ENCODE assay signal across 23 cellular contexts in the genomic region with DNA sequence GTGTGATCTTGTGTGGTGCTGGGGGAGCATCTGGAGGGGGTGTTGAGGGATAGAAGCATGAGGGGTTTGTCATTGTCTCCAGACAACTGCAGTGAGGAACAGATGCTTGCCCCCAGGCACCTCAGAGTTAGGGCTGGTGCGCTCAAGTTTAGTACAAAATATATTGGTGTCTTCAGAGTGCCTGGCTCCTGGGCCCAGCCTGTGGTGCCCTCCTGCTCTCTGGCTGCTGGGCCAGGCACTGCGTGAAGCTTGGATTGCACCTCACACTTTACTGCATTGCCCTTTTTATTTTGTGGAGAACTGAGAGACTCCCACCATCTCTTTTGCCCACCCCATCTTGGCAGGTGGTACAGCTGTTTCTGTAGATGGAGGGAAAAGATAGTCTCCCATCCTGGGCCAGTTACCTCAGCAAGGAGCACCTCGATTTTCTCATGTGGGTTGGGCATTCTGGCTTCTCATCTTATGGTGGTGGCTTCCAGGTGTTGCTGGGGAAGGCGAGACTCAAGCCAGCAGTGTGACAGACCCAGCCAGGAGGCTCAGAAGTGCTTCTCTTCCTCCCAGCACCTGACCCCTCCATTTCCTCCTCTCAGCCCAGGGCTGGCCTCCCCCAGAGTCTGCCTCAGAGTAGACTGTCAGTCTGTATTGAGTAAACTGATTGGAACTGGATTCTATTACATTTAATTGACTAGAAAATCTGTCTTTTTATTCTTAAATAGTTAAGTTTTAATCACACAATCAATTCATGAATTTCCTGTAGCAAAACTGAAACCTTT.
DNase-seq lines count a peak whose midpoint lies in the region; ATAC-seq, FAIRE-seq and TF ChIP-seq lines count a peak whose summit lies in the region.
"Had no signal": no experiment of that assay in that cellular context is flagged by ENCODE, and none has a peak within 500 bp of the region (broad histone marks: within the 10 kb centered on the region; RNA-seq: fewer than 3 reads in every experiment).

No MANE protein-coding gene starts in this region.

- no peak for TF ChIP-seq CTCF in SK-N-SH (IDR thresholded peaks at IDR 0.05)
- peak in 1 of 3 experiments; percentile 8; a peak in 2 of 4 replicates for TF ChIP-seq CTCF in H1 (IDR thresholded peaks at IDR 0.05; ENCODE audit: control extremely low read depth in 1 of 3, insufficient read depth in 1 of 3, low read depth in 1 of 3, low read length in 3 of 3)

- H2BK120ac ChIP-seq in H1 (replicated peaks; ENCODE audit: low read depth, low read length): no peak overlapping the region

- TF ChIP-seq POLR2A in H1 (IDR thresholded peaks at IDR 0.05; ENCODE audit: control extremely low read depth in 1 of 2, low read depth in 2 of 2, low read length in 2 of 2): no peak

- POLR2A ChIA-PET in SK-N-SH (lab: Yijun Ruan, JAX): no interaction called here
- POLR2A ChIA-PET in H1 (lab: Charles Lee; ENCODE audit: partially characterized antibody): no interaction called here

- FAIRE-seq in H1 (lab: Jason Lieb, UNC): no peak
- FAIRE-seq: A204.1, RCC 7860 had no signal

- no peak overlapping the region for H3K56ac ChIP-seq in H1 (replicated peaks; ENCODE audit: insufficient read length, low read depth, low read length)

- no peaks in the 10 kb centered on the region; the same call in 1 of the 2 replicates for H3K79me1 ChIP-seq in H1 (ENCODE audit: low read depth, low read length)

- DNase-seq in SK-N-SH: peak; percentile 55
- no peak for DNase-seq in stimulated activated naive CD8-positive, alpha-beta T cell treated with anti-CD3 and anti-CD28 coated beads, Interleukin-15, Interleukin-2, amounts not matched to agents 100 U/mL and 50 U/mL, for 24 hours
- peak in 1 of 2 experiments; percentile 29 for DNase-seq in H1 (ENCODE audit: low read depth in 1 of 2, low spot score in 2 of 2)
- DNase-seq in ureter (ENCODE audit: low spot score): peak; percentile 32
- no peak for DNase-seq in cerebellum (ENCODE audit: low spot score)
- DNase-seq in stimulated activated CD4-positive, alpha-beta T cell treated with anti-CD3 and anti-CD28 coated beads, Interleukin-2, amount 100 ng/mL, for 48 hours: no peak
- DNase-seq: amygdala; C1 segment of cervical spinal cord; central memory CD4-positive, alpha-beta T cell; DMS53; heart right ventricle; KBM-7; lower lobe of right lung; NCI-H1092; NCI-H526 treated with DMSO at 0.1 percent for 48 hours; stimulated activated CD4-positive, alpha-beta T cell treated with anti-CD3 and anti-CD28 coated beads, Interleukin-12 subunit alpha, Interleukin-12 subunit beta, amount 100 ng/mL, for 4 hours; stimulated activated naive CD4-positive, alpha-beta T cell had no signal

- WGBS in SK-N-SH (ENCODE audit: low lambda C conversion rate): 68% methylated on average over 2 of the region's 4 CpGs
- 89% methylated on average over 4 of the region's 4 CpGs; no CpG with 5 or more reads in 1 of the 2 experiments for WGBS in H1 (ENCODE audit: extremely low coverage in 1 of 2, insufficient coverage in 1 of 2, insufficient read length in 1 of 2, insufficient replicate concordance in 2 of 2, low coverage in 1 of 2, low lambda C conversion rate in 2 of 2, missing lambda C conversion rate in 1 of 2), 2 experiments

- H3K18ac ChIP-seq in H1 (ENCODE audit: extremely low read depth, low read length): no peak overlapping the region

- H4K8ac ChIP-seq in H1 (ENCODE audit: extremely low read depth, insufficient read depth, low read length): peak overlapping the region; percentile 12; the same call in 1 of the 2 replicates

- no peak overlapping the region for H4K91ac ChIP-seq in H1 (replicated peaks; ENCODE audit: insufficient read length, low read length)

- no peak overlapping the region for H3K4me3 Mint-ChIP-seq in stimulated activated naive CD8-positive, alpha-beta T cell treated with anti-CD3 and anti-CD28 coated beads, Interleukin-15, Interleukin-2, amounts not matched to agents 100 ng/mL and 50 ng/mL, for 24 hours

- H3K36me3 ChIP-seq in SK-N-SH (replicated peaks in 1 of 2; ENCODE audit: control insufficient read depth in 1 of 2, insufficient read depth in 2 of 2, low read length in 1 of 2) (no peaks in the 10 kb centered on the region), H1 (ENCODE audit: control insufficient read depth in 2 of 4, insufficient read depth in 4 of 4, low read length in 3 of 4) (no peaks in the 10 kb centered on the region)
- H3K36me3 ChIP-seq: heart right ventricle, lower lobe of right lung had no signal

- H3K4me1 Mint-ChIP-seq in stimulated activated naive CD8-positive, alpha-beta T cell treated with anti-CD3 and anti-CD28 coated beads, Interleukin-15, Interleukin-2, amounts not matched to agents 100 ng/mL and 50 ng/mL, for 24 hours (ENCODE audit: low read depth): peaks cover 7% of the 10 kb centered on the region

- no peak overlapping the region for H3K23ac ChIP-seq in H1 (ENCODE audit: insufficient read length)

- no peak overlapping the region for H2BK15ac ChIP-seq in H1 (ENCODE audit: low read length)

- TF ChIP-seq RAD21 in SK-N-SH (IDR thresholded peaks at IDR 0.05; ENCODE audit: low read length): peak; percentile 56
- TF ChIP-seq RAD21 in H1 (IDR thresholded peaks at IDR 0.05 in 1 of 2, conservative IDR thresholded peaks at IDR 0.05 in 1 of 2; ENCODE audit: low read depth in 2 of 2, low read length in 2 of 2): peak in 1 of 2 experiments; percentile 28; a peak in 2 of 4 replicates

- no peaks in the 10 kb centered on the region for H3K27me3 ChIP-seq in SK-N-SH (ENCODE audit: insufficient read depth)
- no peaks in the 10 kb centered on the region for H3K27me3 ChIP-seq in H1 (replicated peaks in 1 of 4; ENCODE audit: control insufficient read depth in 3 of 4, extremely low read depth in 1 of 4, insufficient read depth in 3 of 4, low read length in 3 of 4)
- H3K27me3 ChIP-seq: heart right ventricle had no signal

- H3K4me2 ChIP-seq in SK-N-SH: no peak overlapping the region
- H3K4me2 ChIP-seq in H1 (ENCODE audit: insufficient read depth in 1 of 2, low read depth in 2 of 2, low read length in 2 of 2): no peak overlapping the region

- CTCF ChIA-PET in SK-N-SH (lab: Yijun Ruan, JAX): interaction anchor here (0.6 to 1.9 kb wide), 4 partner anchors 23 to 209 kb away, joined by 3 to 4 read pairs (median 4); no protein-coding TSS in a partner anchor
- CTCF ChIA-PET in H1 (lab: Charles Lee; ENCODE audit: partially characterized antibody): interaction anchor here (1.2 to 7.1 kb wide), 4 partner anchors 9 to 136 kb away, joined by 3 to 63 read pairs (median 8); no protein-coding TSS in a partner anchor

- H3K27me3 Mint-ChIP-seq in stimulated activated naive CD8-positive, alpha-beta T cell treated with anti-CD3 and anti-CD28 coated beads, Interleukin-15, Interleukin-2, amounts not matched to agents 100 ng/mL and 50 ng/mL, for 24 hours: no peaks in the 10 kb centered on the region

- H3K36me3 Mint-ChIP-seq in stimulated activated naive CD8-positive, alpha-beta T cell treated with anti-CD3 and anti-CD28 coated beads, Interleukin-15, Interleukin-2, amounts not matched to agents 100 ng/mL and 50 ng/mL, for 24 hours (ENCODE audit: low read depth): peaks cover 4% of the 10 kb centered on the region

- H2BK5ac ChIP-seq in H1 (ENCODE audit: low read depth, low read length): no peak overlapping the region

- H3K14ac ChIP-seq in H1 (ENCODE audit: insufficient read length): no peak overlapping the region

- no peak overlapping the region for H3K9ac ChIP-seq in SK-N-SH
- H3K9ac ChIP-seq in H1 (replicated peaks in 1 of 4; ENCODE audit: extremely low read depth in 1 of 4, low read depth in 3 of 4, low read length in 3 of 4): no peak overlapping the region

- no peak overlapping the region for H3K4me3 ChIP-seq in SK-N-SH (ENCODE audit: low read depth in 2 of 2, low read length in 1 of 2)
- no peak overlapping the region for H3K4me3 ChIP-seq in H1 (ENCODE audit: extremely low read depth in 1 of 4, insufficient read depth in 2 of 4, low read depth in 3 of 4, low read length in 4 of 4)
- H3K4me3 ChIP-seq: heart right ventricle, lower lobe of right lung, psoas muscle, SK-N-MC had no signal

- H3K9me3 Mint-ChIP-seq in stimulated activated naive CD8-positive, alpha-beta T cell treated with anti-CD3 and anti-CD28 coated beads, Interleukin-15, Interleukin-2, amounts not matched to agents 100 ng/mL and 50 ng/mL, for 24 hours: no peaks in the 10 kb centered on the region

- H2AFZ ChIP-seq in SK-N-SH (ENCODE audit: low read depth) (no peak overlapping the region), H1 (ENCODE audit: low read length) (no peak overlapping the region)

- ATAC-seq in SK-N-SH treated with all-trans-retinoic acid at 6 μM for 48 hours: no peak
- no peak for ATAC-seq in stimulated activated naive CD8-positive, alpha-beta T cell treated with anti-CD3 and anti-CD28 coated beads, Interleukin-15, Interleukin-2, amounts not matched to agents 100 U/mL and 50 U/mL, for 24 hours
- ATAC-seq: heart right ventricle, lower lobe of right lung, psoas muscle had no signal

- H3K79me2 ChIP-seq in SK-N-SH (ENCODE audit: insufficient read depth) (no peaks in the 10 kb centered on the region), H1 (ENCODE audit: control insufficient read depth in 1 of 2, insufficient read depth in 2 of 2, low read length in 2 of 2) (no peaks in the 10 kb centered on the region)

- H4K5ac ChIP-seq in H1 (ENCODE audit: insufficient read length, low read depth, low read length): no peak overlapping the region

- no peak overlapping the region for H2BK12ac ChIP-seq in H1 (ENCODE audit: low read depth, low read length)

- no peak overlapping the region for H3K4ac ChIP-seq in H1 (replicated peaks; ENCODE audit: insufficient read length, low read depth, low read length)

- H4K20me1 ChIP-seq in SK-N-SH (ENCODE audit: insufficient read depth): no peaks in the 10 kb centered on the region
- H4K20me1 ChIP-seq in H1 (replicated peaks in 1 of 2; ENCODE audit: control insufficient read depth in 1 of 2, insufficient read depth in 2 of 2, low read length in 2 of 2): peaks cover 0 to 3% of the 10 kb centered on the region in 2 experiments

- no peak overlapping the region for H2BK20ac ChIP-seq in H1 (ENCODE audit: low read length)

- no peaks in the 10 kb centered on the region for H3K9me2 ChIP-seq in SK-N-SH

- no peak for TF ChIP-seq EP300 in SK-N-SH (IDR thresholded peaks at IDR 0.05; ENCODE audit: borderline replicate concordance in 1 of 2, low read depth in 1 of 2, low read length in 1 of 2)
- no peak for TF ChIP-seq EP300 in H1 (IDR thresholded peaks at IDR 0.05; ENCODE audit: borderline replicate concordance in 1 of 2, low read depth in 2 of 2, low read length in 2 of 2)

- H3K9me3 ChIP-seq in SK-N-SH (no peaks in the 10 kb centered on the region), H1 (ENCODE audit: insufficient read depth in 2 of 2, low read depth in 1 of 2, low read length in 1 of 2) (no peaks in the 10 kb centered on the region)
- H3K9me3 ChIP-seq: heart right ventricle, lower lobe of right lung, psoas muscle had no signal

- H3F3A ChIP-seq in SK-N-SH (replicated peaks; ENCODE audit: insufficient read depth): no peaks in the 10 kb centered on the region

- H2AK5ac ChIP-seq in H1 (ENCODE audit: low read depth, low read length): no peak overlapping the region

- peak overlapping the region; percentile 38 for H3K27ac Mint-ChIP-seq in stimulated activated naive CD8-positive, alpha-beta T cell treated with anti-CD3 and anti-CD28 coated beads, Interleukin-15, Interleukin-2, amounts not matched to agents 100 ng/mL and 50 ng/mL, for 24 hours

- H3K4me1 ChIP-seq in SK-N-SH (ENCODE audit: control insufficient read depth in 1 of 2, insufficient read depth in 2 of 2, low read depth in 1 of 2, low read length in 1 of 2) (peaks cover 0 to 83% of the 10 kb centered on the region in 2 experiments; a peak in 2 of 4 replicates), H1 (replicated peaks in 1 of 4; ENCODE audit: control insufficient read depth in 3 of 4, insufficient read depth in 4 of 4, low read length in 3 of 4) (peaks cover 0 to 4% (median 1%) of the 10 kb centered on the region in 4 experiments; a peak in 3 of 7 replicates)
- H3K4me1 ChIP-seq: lower lobe of right lung had no signal

- peak overlapping the region in 1 of 2 experiments; percentile 50; a peak in 2 of 4 replicates for H3K27ac ChIP-seq in SK-N-SH (ENCODE audit: low read depth in 2 of 2, low read length in 1 of 2)
- no peak overlapping the region for H3K27ac ChIP-seq in H1 (ENCODE audit: low read depth, low read length)
- H3K27ac ChIP-seq: heart right ventricle, lower lobe of right lung, psoas muscle, SK-N-MC had no signal

- no peaks in the 10 kb centered on the region for H3K23me2 ChIP-seq in H1 (ENCODE audit: low read depth, low read length)

Comparison
In these comparisons a context has a peak if more than half of its experiments do, and no peak if none do; other contexts are left out.
1. DNase-seq: peak in SK-N-SH (single experiment) and ureter (single experiment); none in stimulated activated naive CD8-positive, alpha-beta T cell treated with anti-CD3 and anti-CD28 coated beads, Interleukin-15, Interleukin-2, amounts not matched to agents 100 U/mL and 50 U/mL, for 24 hours (single experiment), cerebellum (single experiment) and stimulated activated CD4-positive, alpha-beta T cell treated with anti-CD3 and anti-CD28 coated beads, Interleukin-2, amount 100 ng/mL, for 48 hours (0 of 2).